Comparison of ENCODE assay signal across 14 cellular contexts in genomic region chr11:102320166-102320565, GRCh38. TPM values are rescaled to one million over a fixed set of nuclear protein-coding genes. Genes with fewer than 3 reads are reported as not detected.
DNase-seq lines count a peak whose midpoint lies in the region; ATAC-seq and TF ChIP-seq lines count a peak whose summit lies in the region.
"Had no signal": no experiment of that assay in that cellular context is flagged by ENCODE, and none has a peak within 500 bp of the region (broad histone marks: within the 10 kb centered on the region; RNA-seq: fewer than 3 reads in every experiment).

No MANE protein-coding gene starts in this region.

- H3K36me3 Mint-ChIP-seq in T-helper 2 cell treated with Interferon-gamma antibody and Interleukin-4, amounts not matched to agents 5 μg/mL and 100 μg/mL, for 36 hours (ENCODE audit: low read depth) = peaks cover 53% of the 10 kb centered on the region

- peak overlapping the region; percentile 92 for H3K4me3 Mint-ChIP-seq in T-helper 2 cell treated with Interferon-gamma antibody and Interleukin-4, amounts not matched to agents 5 μg/mL and 100 μg/mL, for 36 hours

- H3K27ac Mint-ChIP-seq in T-helper 2 cell treated with Interferon-gamma antibody and Interleukin-4, amounts not matched to agents 5 μg/mL and 100 μg/mL, for 36 hours = peak overlapping the region; percentile 78

- H3K9me3 ChIP-seq in left ventricle myocardium inferior (replicated peaks) = no peaks in the 10 kb centered on the region
- H3K9me3 ChIP-seq in lower lobe of right lung = no peaks in the 10 kb centered on the region
- no peaks in the 10 kb centered on the region for H3K9me3 ChIP-seq in tibial nerve
- H3K9me3 ChIP-seq: BLaER1 had no signal

- no peak for DNase-seq in left ventricle myocardium inferior
- DNase-seq in Right ventricle myocardium inferior (ENCODE audit: missing footprints) = no peak
- DNase-seq in T-helper 2 cell treated with Interferon-gamma antibody and Interleukin-4, amounts not matched to agents 5 μg/mL and 100 μg/mL, for 36 hours (ENCODE audit: low spot score) = no peak
- no peak for DNase-seq in lower lobe of right lung
- DNase-seq in tibial nerve (ENCODE audit: low spot score in 2 of 2) = no peak
- no peak for DNase-seq in NCI-H1092 (lab: John Stamatoyannopoulos, UW)
- DNase-seq in DMS 273 (lab: John Stamatoyannopoulos, UW; ENCODE audit: unreplicated experiment) = no peak
- no peak for DNase-seq in nucleus accumbens (lab: John Stamatoyannopoulos, UW)
- DNase-seq: amniotic stem cell; effector CD4-positive, alpha-beta T cell; KG1 had no signal

- H3K4me1 Mint-ChIP-seq in T-helper 2 cell treated with Interferon-gamma antibody and Interleukin-4, amounts not matched to agents 5 μg/mL and 100 μg/mL, for 36 hours (ENCODE audit: low read depth) = peaks cover 56% of the 10 kb centered on the region

- no peaks in the 10 kb centered on the region for H3K9me3 Mint-ChIP-seq in T-helper 2 cell treated with Interferon-gamma antibody and Interleukin-4, amounts not matched to agents 5 μg/mL and 100 μg/mL, for 36 hours

- no peak for TF ChIP-seq EP300 in tibial nerve (IDR thresholded peaks at IDR 0.05)

- no peak for ATAC-seq in Right ventricle myocardium inferior
- ATAC-seq in lower lobe of right lung = no peak

- H3K27me3 Mint-ChIP-seq in T-helper 2 cell treated with Interferon-gamma antibody and Interleukin-4, amounts not matched to agents 5 μg/mL and 100 μg/mL, for 36 hours (ENCODE audit: low read depth) = no peaks in the 10 kb centered on the region

- H3K36me3 ChIP-seq in left ventricle myocardium inferior = no peaks in the 10 kb centered on the region
- H3K36me3 ChIP-seq in lower lobe of right lung = peaks cover 8% of the 10 kb centered on the region
- H3K36me3 ChIP-seq in tibial nerve = no peaks in the 10 kb centered on the region
- H3K36me3 ChIP-seq: BLaER1 had no signal

- TF ChIP-seq POLR2A in tibial nerve (IDR thresholded peaks at IDR 0.05) = no peak

- peak overlapping the region; percentile 83 for H3K27ac ChIP-seq in left ventricle myocardium inferior (replicated peaks)
- peak overlapping the region; percentile 66 for H3K27ac ChIP-seq in lower lobe of right lung
- H3K27ac ChIP-seq in tibial nerve = peak overlapping the region; percentile 74 to 91 (median 89)
- H3K27ac ChIP-seq: BLaER1, RWPE1 had no signal

- intact Hi-C loops in left ventricle myocardium inferior (cut with micrococcal nuclease) (no loop called here), Right ventricle myocardium inferior (cut with DNase I) (no loop called here), lower lobe of right lung (cut with DNase I) (no loop called here)

- H3K4me3 ChIP-seq in left ventricle myocardium inferior = no peak overlapping the region
- peak overlapping the region; percentile 58 for H3K4me3 ChIP-seq in lower lobe of right lung
- peak overlapping the region in 3 of 4 donors; percentile 1 to 66 (median 2) for H3K4me3 ChIP-seq in tibial nerve
- H3K4me3 ChIP-seq: BLaER1, lung had no signal

- TF ChIP-seq CTCF in left ventricle myocardium inferior (IDR thresholded peaks at IDR 0.05; ENCODE audit: borderline replicate concordance) (no peak), lower lobe of right lung (IDR thresholded peaks at IDR 0.05) (no peak), tibial nerve (IDR thresholded peaks at IDR 0.05) (no peak)

- H3K27me3 ChIP-seq in left ventricle myocardium inferior (ENCODE audit: low read depth) (no peaks in the 10 kb centered on the region), lower lobe of right lung (ENCODE audit: low read depth) (no peaks in the 10 kb centered on the region), tibial nerve (no peaks in the 10 kb centered on the region)
- H3K27me3 ChIP-seq: BLaER1 had no signal

- H3K4me1 ChIP-seq in left ventricle myocardium inferior (peaks cover 34% of the 10 kb centered on the region), lower lobe of right lung (peaks cover 48% of the 10 kb centered on the region), tibial nerve (peaks cover 0 to 68% (median 26%) of the 10 kb centered on the region in 4 donors)

RNA-seq across cellular contexts. Expression of gene BIRC3, which starts 2.9 kb away (rescaled TPM):
- total RNA-seq in left ventricle myocardium inferior = 8.1 TPM
- total RNA-seq in Right ventricle myocardium inferior = 10.6 TPM
- 17.8 TPM for total RNA-seq in lower lobe of right lung
- total RNA-seq in tibial nerve = 10 to 100 TPM; 12.9 to 28.2 (median 20.3) TPM

RNA-seq across cellular contexts. Expression of gene BIRC2, which starts 26.8 kb away (rescaled TPM):
- total RNA-seq in left ventricle myocardium inferior = 30.4 TPM
- total RNA-seq in Right ventricle myocardium inferior = 32.4 TPM
- 46.0 TPM for total RNA-seq in lower lobe of right lung
- total RNA-seq in tibial nerve = 10 to 100 TPM; 39.0 to 74.5 (median 51.4) TPM
